In genomic region chr17:7213895-7214299, GRCh38 we compare ENCODE assay signal across 8 cellular contexts.
DNase-seq lines count a peak whose midpoint lies in the region; ATAC-seq lines count a peak whose summit lies in the region.

No MANE protein-coding gene starts in this region.

- peak overlapping the region; percentile 99 for H3K27ac Mint-ChIP-seq in activated naive CD4-positive, alpha-beta T cell treated with anti-CD3 and anti-CD28 coated beads, Interleukin-2, amount 50 U/mL, for 24 hours

- peak; percentile 7 for ATAC-seq in HG03354 (IDR thresholded peaks at IDR 0.05; ENCODE audit: poor library complexity, severe bottlenecking, unreplicated experiment)
- ATAC-seq in GM18909 (IDR thresholded peaks at IDR 0.05; ENCODE audit: poor library complexity, unreplicated experiment): no peak
- no peak for ATAC-seq in HG03520 (IDR thresholded peaks at IDR 0.05; ENCODE audit: unreplicated experiment)

- DNase-seq in DMS53 treated with DMSO at 0.1 percent for 48 hours (lab: John Stamatoyannopoulos, UW; ENCODE audit: unreplicated experiment): peak; percentile 92
- DNase-seq in NCI-H69 (lab: John Stamatoyannopoulos, UW): peak; percentile 96
- DNase-seq in glomerular visceral epithelial cell (ENCODE audit: extremely low spot score): peak; percentile 72
- peak in 45 of 56 donors; percentile 50 to 92 (median 80) for DNase-seq in nucleus accumbens (lab: John Stamatoyannopoulos, UW)

- peak overlapping the region; percentile 91 for H3K4me3 Mint-ChIP-seq in activated naive CD4-positive, alpha-beta T cell treated with anti-CD3 and anti-CD28 coated beads, Interleukin-2, amount 50 U/mL, for 24 hours

- peaks cover 66% of the 10 kb centered on the region for H3K4me1 Mint-ChIP-seq in activated naive CD4-positive, alpha-beta T cell treated with anti-CD3 and anti-CD28 coated beads, Interleukin-2, amount 50 U/mL, for 24 hours

- no peaks in the 10 kb centered on the region for H3K36me3 Mint-ChIP-seq in activated naive CD4-positive, alpha-beta T cell treated with anti-CD3 and anti-CD28 coated beads, Interleukin-2, amount 50 U/mL, for 24 hours

- no peaks in the 10 kb centered on the region for H3K9me3 Mint-ChIP-seq in activated naive CD4-positive, alpha-beta T cell treated with anti-CD3 and anti-CD28 coated beads, Interleukin-2, amount 50 U/mL, for 24 hours

- H3K27me3 Mint-ChIP-seq in activated naive CD4-positive, alpha-beta T cell treated with anti-CD3 and anti-CD28 coated beads, Interleukin-2, amount 50 U/mL, for 24 hours: no peaks in the 10 kb centered on the region
